ENCODE assay signal across 11 cellular contexts in genomic region chr17:78934681-78935418, GRCh38. TPM values are rescaled to one million over a fixed set of nuclear protein-coding genes. Genes with fewer than 3 reads are reported as not detected.
A peak's percentile ranks its signal among the peaks of the same experiment; 100 is the strongest.
DNase-seq lines count a peak whose midpoint lies in the region; ATAC-seq and TF ChIP-seq lines count a peak whose summit lies in the region.
"Had no signal": no experiment of that assay in that cellular context is flagged by ENCODE, and none has a peak within 500 bp of the region (broad histone marks: within the 10 kb centered on the region; RNA-seq: fewer than 3 reads in every experiment).

No MANE protein-coding gene starts in this region.

- no peaks in the 10 kb centered on the region for H4K20me1 ChIP-seq in fibroblast of lung (ENCODE audit: control insufficient read depth, extremely low read depth, insufficient read depth, low read length)

- no peak overlapping the region for H2AFZ ChIP-seq in fibroblast of lung (ENCODE audit: low read length)

- peaks cover 2% of the 10 kb centered on the region for H3K36me3 ChIP-seq in fibroblast of lung (ENCODE audit: control insufficient read depth, insufficient read depth, low read length)

- H3K27ac Mint-ChIP-seq in progenitor cell of endocrine pancreas (peak overlapping the region; percentile 78), immature natural killer cell (no peak overlapping the region)
- H3K27ac Mint-ChIP-seq: T-helper 1 cell treated with Interleukin-12 subunit alpha and Interleukin-12 subunit beta and Interleukin-4 antibody, amounts not matched to agents 30 μg/mL and 1 μg/mL, for 36 hours had no signal

- no peak for ATAC-seq in GM18873 (IDR thresholded peaks at IDR 0.05; ENCODE audit: low FRiP score, unreplicated experiment)

- H3K4me3 ChIP-seq in AG04450 (ENCODE audit: low read depth, low read length) (peak overlapping the region; percentile 25), fibroblast of lung (replicated peaks in 1 of 4; ENCODE audit: control extremely low read depth in 1 of 4, insufficient read depth in 1 of 4, low read depth in 3 of 4, low read length in 4 of 4) (peak overlapping the region in 1 of 4 experiments; percentile 41)

- TF ChIP-seq CTCF in AG04450 (IDR thresholded peaks at IDR 0.05; ENCODE audit: low read depth, low read length) (no peak), fibroblast of lung (conservative IDR thresholded peaks at IDR 0.05 in 1 of 2, IDR thresholded peaks at IDR 0.05 in 1 of 2; ENCODE audit: low read depth in 1 of 2, low read length in 2 of 2) (no peak), progenitor cell of endocrine pancreas (IDR thresholded peaks at IDR 0.05; ENCODE audit: unreplicated experiment) (no peak)

- H3K79me2 ChIP-seq in fibroblast of lung (ENCODE audit: control insufficient read depth, insufficient read depth, low read length), result no peaks in the 10 kb centered on the region

- POLR2A ChIA-PET in AG04450 (lab: Yijun Ruan, JAX), result interaction anchor here (0.6 to 3.4 kb wide), 7 partner anchors 11 to 145 kb away, joined by 3 to 26 read pairs (median 4); partner anchors contain the start of gene TIMP2

- H3K4me3 Mint-ChIP-seq in progenitor cell of endocrine pancreas (ENCODE audit: low read depth) (no peak overlapping the region), immature natural killer cell (no peak overlapping the region)

- peak overlapping the region; percentile 90 for H3K4me2 ChIP-seq in fibroblast of lung (ENCODE audit: extremely low read depth, insufficient read depth, low read length)

- peaks cover 5% of the 10 kb centered on the region for H3K27me3 Mint-ChIP-seq in progenitor cell of endocrine pancreas
- H3K27me3 Mint-ChIP-seq in immature natural killer cell (ENCODE audit: low read depth in 3 of 3), result peaks cover 0 to 2% (median 0%) of the 10 kb centered on the region in 3 donors

- H3K9ac ChIP-seq in fibroblast of lung (ENCODE audit: insufficient read depth, low read length), result peak overlapping the region; percentile 74

- H3K27me3 ChIP-seq in AG04450 (ENCODE audit: control insufficient read depth, insufficient read depth, low read length), result no peaks in the 10 kb centered on the region
- H3K27me3 ChIP-seq in fibroblast of lung (ENCODE audit: control insufficient read depth, insufficient read depth, low read length), result no peaks in the 10 kb centered on the region

- H3K4me1 ChIP-seq in fibroblast of lung (ENCODE audit: control insufficient read depth, extremely low read depth, insufficient read depth, low read length), result peaks cover 31% of the 10 kb centered on the region

- no peaks in the 10 kb centered on the region; the same call in 1 of the 2 replicates for H3K9me3 ChIP-seq in AG04450 (ENCODE audit: control insufficient read depth, insufficient read depth, low read length)
- H3K9me3 ChIP-seq in fibroblast of lung (ENCODE audit: control insufficient read depth, insufficient read depth, low read depth, low read length), result no peaks in the 10 kb centered on the region

- H3K9me3 Mint-ChIP-seq in progenitor cell of endocrine pancreas (ENCODE audit: low read depth) (no peaks in the 10 kb centered on the region), immature natural killer cell (no peaks in the 10 kb centered on the region)
- H3K9me3 Mint-ChIP-seq: T-helper 1 cell treated with Interleukin-12 subunit alpha and Interleukin-12 subunit beta and Interleukin-4 antibody, amounts not matched to agents 30 μg/mL and 1 μg/mL, for 36 hours had no signal

- H3K4me1 Mint-ChIP-seq in progenitor cell of endocrine pancreas (ENCODE audit: low read depth) (peaks cover 6% of the 10 kb centered on the region), immature natural killer cell (peaks cover 8 to 10% of the 10 kb centered on the region in 2 donors)

- H3K27ac ChIP-seq in AG04450 (ENCODE audit: low read depth, low read length) (peak overlapping the region; percentile 100), fibroblast of lung (ENCODE audit: insufficient read depth, low read length) (peak overlapping the region; percentile 98)

- DNase-seq in AG04450 (ENCODE audit: low read depth, low spot score) (no peak), RPMI7951 (ENCODE audit: low read depth) (peak; percentile 53), fibroblast of lung (ENCODE audit: low read depth in 2 of 2) (peak in 1 of 2 donors; percentile 41), progenitor cell of endocrine pancreas (ENCODE audit: low spot score, unreplicated experiment) (no peak), DMS79 (lab: John Stamatoyannopoulos, UW) (no peak), immature natural killer cell (no peak)
- no peak for DNase-seq in activated CD4-positive, alpha-beta T cell treated with anti-CD3 and anti-CD28 coated beads for 4 hours
- DNase-seq: activated gamma-delta T cell; stimulated activated CD4-positive, alpha-beta T cell treated with anti-CD3 and anti-CD28 coated beads, Interleukin-12 subunit alpha, Interleukin-12 subunit beta, amount 100 ng/mL, for 4 hours had no signal

- H3K36me3 Mint-ChIP-seq in progenitor cell of endocrine pancreas (ENCODE audit: insufficient read depth) (no peaks in the 10 kb centered on the region), immature natural killer cell (no peaks in the 10 kb centered on the region)

- CTCF ChIA-PET in AG04450 (lab: Charles Lee), result interaction anchor here (1.0 to 1.3 kb wide), 2 partner anchors 37 to 69 kb away, joined by 3 to 5 read pairs; no protein-coding TSS in a partner anchor

RNA-seq across cellular contexts. Expression of gene TIMP2, which starts 9.7 kb away (rescaled TPM):
- polyA plus RNA-seq in AG04450 (2011; rRNA removed) (356 and 387 TPM in 2 replicates), fibroblast of lung (607 and 745 TPM in 2 replicates), immature natural killer cell (under 1 TPM; 0.07 to 0.26 (median 0.16) TPM)
- 165 and 172 TPM in 2 replicates for polyA minus RNA-seq in AG04450 (2011; rRNA and poly(A)+ RNA removed)
- 115 and 147 TPM in 2 replicates for total RNA-seq in RPMI7951 (2014; rRNA removed; shearing (Covaris generic))
- total RNA-seq in fibroblast of lung (88.9 and 155 TPM in 2 replicates), progenitor cell of endocrine pancreas (50.9 and 51.4 TPM in 2 replicates)
- polyA plus RNA-seq in fibroblast of lung (2012), result 667 and 999 TPM in 2 replicates
- polyA minus RNA-seq in fibroblast of lung (ENCODE audit: low replicate concordance), result 484 and 816 TPM in 2 replicates

RNA-seq across cellular contexts. Expression of gene CEP295NL, which starts 31.8 kb away (rescaled TPM):
- polyA plus RNA-seq in AG04450 (2011; rRNA removed) (0.11 and 0.19 TPM in 2 replicates), fibroblast of lung (0.10 and 0.15 TPM in 2 replicates), immature natural killer cell (not detected)
- polyA minus RNA-seq in AG04450 (2011; rRNA and poly(A)+ RNA removed), result 1.5 and 1.8 TPM in 2 replicates
- total RNA-seq in RPMI7951 (2014; rRNA removed; shearing (Covaris generic)), result 0.49 TPM in 1 of 2 replicates, not detected in the other
- total RNA-seq in fibroblast of lung (2.3 and 2.8 TPM in 2 replicates), progenitor cell of endocrine pancreas (2.3 and 2.6 TPM in 2 replicates)
- polyA plus RNA-seq in fibroblast of lung (2012), result 0.15 and 0.35 TPM in 2 replicates
- 0.56 TPM in 1 of 2 replicates, not detected in the other for polyA minus RNA-seq in fibroblast of lung (ENCODE audit: low replicate concordance)

RNA-seq across cellular contexts. Expression of gene LGALS3BP, which starts 44.9 kb away (rescaled TPM):
- polyA plus RNA-seq in AG04450 (2011; rRNA removed), result 126 and 171 TPM in 2 replicates
- polyA minus RNA-seq in AG04450 (2011; rRNA and poly(A)+ RNA removed), result 53.5 and 76.3 TPM in 2 replicates
- total RNA-seq in RPMI7951 (2014; rRNA removed; shearing (Covaris generic)), result 524 and 575 TPM in 2 replicates
- 320 and 387 TPM in 2 replicates for total RNA-seq in fibroblast of lung
- 93.2 and 128 TPM in 2 replicates for polyA plus RNA-seq in fibroblast of lung
- 160 and 278 TPM in 2 replicates for polyA plus RNA-seq in fibroblast of lung (2012)
- polyA minus RNA-seq in fibroblast of lung (ENCODE audit: low replicate concordance), result 166 and 363 TPM in 2 replicates
- total RNA-seq in progenitor cell of endocrine pancreas, result 69.5 and 72.5 TPM in 2 replicates
- polyA plus RNA-seq in immature natural killer cell, result 10 to 100 TPM in 1 of 3 donors, 1 to 10 TPM in 2; 3.4 to 10.2 (median 3.6) TPM
